ENCODE assay signal across 28 cellular contexts in genomic region chr5:152704286-152704685, GRCh38.
"Had no signal": no experiment of that assay in that cellular context is flagged by ENCODE, and none has a peak within 500 bp of the region (broad histone marks: within the 10 kb centered on the region; RNA-seq: fewer than 3 reads in every experiment).

No MANE protein-coding gene starts in this region.

- H3K4me3 ChIP-seq: colonic mucosa, esophagus squamous epithelium, gastrocnemius medialis, heart right ventricle, left lung, lower lobe of right lung had no signal

- FAIRE-seq: endometrium, islet of Langerhans, keratinocyte had no signal

- H3K9me3 Mint-ChIP-seq: memory B cell had no signal

- H3K27ac Mint-ChIP-seq: dendritic cell treated with granulocyte-macrophage colony-stimulating factor and Interleukin-4, amounts not matched to agents 40 ng/mL and 50 ng/mL, for 4 days; effector memory CD8-positive, alpha-beta T cell; endodermal cell; memory B cell; naive thymus-derived CD4-positive, alpha-beta T cell had no signal

- H3K9me3 ChIP-seq: colonic mucosa, esophagus squamous epithelium, gastrocnemius medialis, lower lobe of right lung had no signal

- H3K4me1 Mint-ChIP-seq: endodermal cell; memory B cell; naive thymus-derived CD4-positive, alpha-beta T cell had no signal

- H3K27ac ChIP-seq: colonic mucosa, epithelial cell of prostate, esophagus squamous epithelium, gastrocnemius medialis, heart right ventricle, left lung, lower lobe of right lung had no signal

- DNase-seq: colonic mucosa; cortex of kidney; effector CD8-positive, alpha-beta T cell; effector memory CD8-positive, alpha-beta T cell; endodermal cell; erythroblast; esophagus squamous epithelium; foreskin fibroblast; foreskin melanocyte; gastrocnemius medialis; glutamatergic neuron; head of caudate nucleus; heart right ventricle; hippocampal formation; left cardiac atrium; left lung; left ventricle myocardium superior; lower lobe of right lung; mesendoderm; midbrain; naive thymus-derived CD4-positive, alpha-beta T cell had no signal

- H3K4me3 Mint-ChIP-seq: dendritic cell treated with granulocyte-macrophage colony-stimulating factor and Interleukin-4, amounts not matched to agents 40 ng/mL and 50 ng/mL, for 4 days; effector memory CD8-positive, alpha-beta T cell; endodermal cell; memory B cell; naive thymus-derived CD4-positive, alpha-beta T cell had no signal

- ATAC-seq: effector memory CD8-positive, alpha-beta T cell; esophagus mucosa; gastrocnemius medialis; heart right ventricle; left cardiac atrium; left lung; left ventricle myocardium superior; lower lobe of right lung; naive thymus-derived CD4-positive, alpha-beta T cell had no signal

- H3K36me3 ChIP-seq: colonic mucosa, esophagus squamous epithelium, gastrocnemius medialis, heart right ventricle, left lung, lower lobe of right lung had no signal

- H3K36me3 Mint-ChIP-seq: memory B cell had no signal

- H3K27me3 ChIP-seq: colonic mucosa, esophagus squamous epithelium, gastrocnemius medialis, heart right ventricle, left lung had no signal

- H3K27me3 Mint-ChIP-seq: dendritic cell treated with granulocyte-macrophage colony-stimulating factor and Interleukin-4, amounts not matched to agents 40 ng/mL and 50 ng/mL, for 4 days; effector memory CD8-positive, alpha-beta T cell; memory B cell had no signal

- H3K4me1 ChIP-seq: colonic mucosa, esophagus squamous epithelium, gastrocnemius medialis, heart right ventricle, left lung, lower lobe of right lung had no signal
